In genomic region chr1:5670590-5671350, GRCh38 we compare ENCODE assay signal across 7 cellular contexts.
"Had no signal": no experiment of that assay in that cellular context is flagged by ENCODE, and none has a peak within 500 bp of the region (broad histone marks: within the 10 kb centered on the region; RNA-seq: fewer than 3 reads in every experiment).

No MANE protein-coding gene starts in this region.

- H3K9ac ChIP-seq: GM23248 had no signal

- H3K27ac Mint-ChIP-seq: HFFc6 had no signal

- H3K36me3 ChIP-seq: HAP-1 had no signal

- H3K27ac ChIP-seq: GM23248, HL-60 had no signal

- H3K4me3 Mint-ChIP-seq: HFFc6, IgD-negative memory B cell had no signal

- H3K4me3 ChIP-seq: GM23248, HAP-1 had no signal

- DNase-seq: GM23248, GOT3, H7, HFFc6 had no signal

- H3K4me1 Mint-ChIP-seq: IgD-negative memory B cell had no signal

- H3K9me3 ChIP-seq: HAP-1 had no signal

- H3K4me1 ChIP-seq: HAP-1 had no signal

- H3K27me3 Mint-ChIP-seq: IgD-negative memory B cell had no signal
